ENCODE assay signal across 23 cellular contexts in the genomic region with DNA sequence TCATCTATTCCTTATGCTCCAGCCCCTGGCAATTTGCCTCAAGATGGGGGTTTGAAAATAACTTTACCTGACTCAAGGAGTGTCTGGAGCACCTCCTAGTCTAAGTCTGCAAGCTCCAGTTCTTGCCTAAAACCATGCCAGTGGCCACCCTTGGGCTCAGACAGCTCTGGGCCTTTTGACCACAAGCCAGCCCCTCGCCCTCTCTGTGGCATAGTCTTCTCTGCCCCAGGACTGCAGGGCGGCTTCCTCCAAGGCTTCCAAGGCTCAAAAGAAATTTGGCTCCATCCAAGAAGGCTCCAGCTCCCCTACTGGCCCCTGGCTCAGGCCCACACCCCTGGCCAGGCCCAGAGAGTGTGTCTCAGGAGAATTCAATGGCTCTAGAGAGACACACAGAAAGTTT. TPM values are rescaled to one million over a fixed set of nuclear protein-coding genes. Genes with fewer than 3 reads are reported as not detected.
DNase-seq lines count a peak whose midpoint lies in the region; ATAC-seq, FAIRE-seq and TF ChIP-seq lines count a peak whose summit lies in the region.
"Had no signal": no experiment of that assay in that cellular context is flagged by ENCODE, and none has a peak within 500 bp of the region (broad histone marks: within the 10 kb centered on the region; RNA-seq: fewer than 3 reads in every experiment).

No MANE protein-coding gene starts in this region.

- DNase-seq in HepG2 (ENCODE audit: low spot score) (no peak), left ventricle myocardium inferior (no peak), neuronal stem cell (ENCODE audit: low spot score) (no peak), uterus (no peak), NCI-H524 treated with DMSO at 0.1 percent for 48 hours (lab: John Stamatoyannopoulos, UW) (no peak), HUDEP-2 (lab: John Stamatoyannopoulos, UW; ENCODE audit: unreplicated experiment in 76 of 76) (no peak)
- no peak for DNase-seq in activated CD4-positive, CD25-positive, alpha-beta regulatory T cell treated with anti-CD3 and anti-CD28 coated beads, Interleukin-2, amount 50 U/mL, for 72 hours
- DNase-seq: activated CD4-positive, alpha-beta T cell treated with anti-CD3 and anti-CD28 coated beads, Interleukin-2, amount 10 ng/mL, durations not matched to agents 7 days and 5 days; activated naive CD4-positive, alpha-beta T cell treated with anti-CD3 and anti-CD28 coated beads, Interleukin-2, amount 10 ng/mL, durations not matched to agents 7 days and 5 days; DND-41; Kasumi-1; NCI-H1105 treated with DMSO at 0.1 percent for 48 hours; NCI-H774; PC-9 had no signal

- TF ChIP-seq RAD21 in liver (IDR thresholded peaks at IDR 0.05) (no peak), HepG2 (CRISPR knock-in tag; IDR thresholded peaks at IDR 0.05) (no peak)

- H2AK5ac ChIP-seq in neuronal stem cell (ENCODE audit: low read depth, low read length) = no peak overlapping the region

- no peak overlapping the region for H3K23ac ChIP-seq in neuronal stem cell (ENCODE audit: low read depth, low read length, poor library complexity)

- POLR2A ChIA-PET in HepG2 (lab: Yijun Ruan, JAX) = no interaction called here

- peak overlapping the region; percentile 8 for H2BK15ac ChIP-seq in neuronal stem cell (ENCODE audit: low read length)

- BruUV-seq in HepG2 (replicated peaks; lab: Mats Ljungman, UMichigan) = no TSS peak

- H4K91ac ChIP-seq in neuronal stem cell (ENCODE audit: low read depth, low read length, poor library complexity) = no peak overlapping the region

- no peaks in the 10 kb centered on the region for H3K36me3 ChIP-seq in liver (ENCODE audit: control insufficient read depth in 4 of 4, insufficient read depth in 3 of 4, low read depth in 1 of 4, low read length in 3 of 4)
- no peaks in the 10 kb centered on the region for H3K36me3 ChIP-seq in HepG2 (replicated peaks in 1 of 2; ENCODE audit: control insufficient read depth in 1 of 2, insufficient read depth in 2 of 2, low read length in 2 of 2)
- peaks cover 27% of the 10 kb centered on the region for H3K36me3 ChIP-seq in left ventricle myocardium inferior
- no peaks in the 10 kb centered on the region for H3K36me3 ChIP-seq in neuronal stem cell (replicated peaks in 1 of 2; ENCODE audit: control insufficient read depth in 2 of 2, insufficient read depth in 2 of 2, low read length in 2 of 2)
- H3K36me3 ChIP-seq in uterus = no peaks in the 10 kb centered on the region
- H3K36me3 ChIP-seq: HAP-1, pancreas had no signal

- no peak overlapping the region for H2BK120ac ChIP-seq in neuronal stem cell (ENCODE audit: low read depth, low read length)

- intact Hi-C loops in HepG2 (cut with micrococcal nuclease; ENCODE audit: unreplicated experiment) = no loop called here
- intact Hi-C loops in left ventricle myocardium inferior (cut with micrococcal nuclease) = no loop called here
- intact Hi-C loops in uterus (cut with DNase I; ENCODE audit: low total_unique reads) = no loop called here

- peak overlapping the region; percentile 62 for H2BK5ac ChIP-seq in neuronal stem cell (ENCODE audit: low read length)

- H3K9me3 ChIP-seq in liver (ENCODE audit: control insufficient read depth in 4 of 4, low read length in 3 of 4) = no peaks in the 10 kb centered on the region
- no peaks in the 10 kb centered on the region for H3K9me3 ChIP-seq in HepG2 (ENCODE audit: low read length)
- no peaks in the 10 kb centered on the region for H3K9me3 ChIP-seq in left ventricle myocardium inferior (replicated peaks)
- H3K9me3 ChIP-seq in neuronal stem cell (replicated peaks in 1 of 2; ENCODE audit: control insufficient read depth in 2 of 2, insufficient read depth in 1 of 2, low read depth in 1 of 2, low read length in 2 of 2) = no peaks in the 10 kb centered on the region
- H3K9me3 ChIP-seq in uterus = no peaks in the 10 kb centered on the region
- H3K9me3 ChIP-seq: HAP-1, pancreas had no signal

- CTCF ChIA-PET in HepG2 (lab: Yijun Ruan, JAX; ENCODE audit: low intra/inter-chr PET ratio, low total read pairs) = no interaction called here

- H4K8ac ChIP-seq in neuronal stem cell (ENCODE audit: low read depth, low read length) = no peak overlapping the region

- 94% methylated on average over 2 of the region's 2 CpGs for WGBS in liver
- WGBS in HepG2 (ENCODE audit: low lambda C conversion rate) = 54% methylated on average over 2 of the region's 2 CpGs
- no CpG with 5 or more reads among the region's 2 CpGs for WGBS in neuronal stem cell (ENCODE audit: extremely low coverage in 2 of 2, insufficient read length in 2 of 2, insufficient replicate concordance in 1 of 2), 2 donors

- H2BK12ac ChIP-seq in neuronal stem cell (ENCODE audit: low read length) = no peak overlapping the region

- TF ChIP-seq POLR2A in HepG2 (IDR thresholded peaks at IDR 0.05; ENCODE audit: insufficient read depth in 1 of 2, low read depth in 2 of 2, low read length in 2 of 2) (no peak), uterus (IDR thresholded peaks at IDR 0.05) (no peak)

- H3K4ac ChIP-seq in neuronal stem cell (ENCODE audit: low read length) = no peak overlapping the region

- peaks cover 17 to 38% (median 28%) of the 10 kb centered on the region in 4 donors for H3K4me1 ChIP-seq in liver (ENCODE audit: control insufficient read depth in 4 of 4, insufficient read depth in 4 of 4, low read length in 3 of 4)
- peaks cover 48% of the 10 kb centered on the region for H3K4me1 ChIP-seq in HepG2 (ENCODE audit: insufficient read depth, low read length)
- H3K4me1 ChIP-seq in left ventricle myocardium inferior = peaks cover 68% of the 10 kb centered on the region
- peaks cover 6 to 11% of the 10 kb centered on the region in 2 donors for H3K4me1 ChIP-seq in neuronal stem cell (ENCODE audit: control insufficient read depth in 2 of 2, insufficient read depth in 1 of 2, low read depth in 1 of 2, low read length in 2 of 2)
- H3K4me1 ChIP-seq in uterus = no peaks in the 10 kb centered on the region

- H3K27me3 ChIP-seq in liver (ENCODE audit: control insufficient read depth in 4 of 4, insufficient read depth in 4 of 4, low read length in 3 of 4) (no peaks in the 10 kb centered on the region), HepG2 (ENCODE audit: control insufficient read depth in 1 of 2, insufficient read depth in 2 of 2, low read length in 2 of 2) (peaks cover 1 to 21% of the 10 kb centered on the region in 2 experiments; a peak in 4 of 5 replicates), left ventricle myocardium inferior (ENCODE audit: low read depth) (no peaks in the 10 kb centered on the region), neuronal stem cell (ENCODE audit: control insufficient read depth in 3 of 3, insufficient read depth in 3 of 3, low read depth in 1 of 3, low read length in 3 of 3) (peaks cover 0 to 51% (median 2%) of the 10 kb centered on the region in 3 experiments), uterus (no peaks in the 10 kb centered on the region)
- H3K27me3 ChIP-seq: pancreas had no signal

- no peaks in the 10 kb centered on the region for H3K79me2 ChIP-seq in HepG2 (ENCODE audit: insufficient read depth, low read length)

- TF ChIP-seq EP300 in HepG2 (IDR thresholded peaks at IDR 0.05; ENCODE audit: low read depth in 2 of 2, low read length in 2 of 2) (no peak), HepG2 (CRISPR knock-in tag; IDR thresholded peaks at IDR 0.05; ENCODE audit: borderline replicate concordance) (no peak)

- no peak overlapping the region for H3K4me3 ChIP-seq in liver (ENCODE audit: low read depth in 1 of 3, low read length in 3 of 3)
- H3K4me3 ChIP-seq in HepG2 (replicated peaks in 1 of 3; ENCODE audit: insufficient read depth in 1 of 3, low read depth in 2 of 3, low read length in 3 of 3) = no peak overlapping the region
- no peak overlapping the region for H3K4me3 ChIP-seq in left ventricle myocardium inferior
- no peak overlapping the region for H3K4me3 ChIP-seq in neuronal stem cell (ENCODE audit: low read length in 2 of 2)
- H3K4me3 ChIP-seq in uterus = no peak overlapping the region
- H3K4me3 ChIP-seq: HAP-1, pancreas, PC-9 had no signal

- H3K14ac ChIP-seq in neuronal stem cell (ENCODE audit: low read length) = no peak overlapping the region

- no peaks in the 10 kb centered on the region for H3K79me1 ChIP-seq in neuronal stem cell (ENCODE audit: low read depth, low read length)

- in situ Hi-C loops in HepG2 (cut with HindIII; ENCODE audit: extremely low pct_ligation_motif_present, low pct_unique_long_range_greater_than_20kb) = no loop called here

- no peaks in the 10 kb centered on the region for H4K20me1 ChIP-seq in HepG2 (ENCODE audit: insufficient read depth, low read length)

- no peak overlapping the region for H3K4me2 ChIP-seq in HepG2 (ENCODE audit: low read depth, low read length)
- H3K4me2 ChIP-seq in neuronal stem cell (ENCODE audit: insufficient read depth, low read length, poor library complexity, severe bottlenecking) = no peak overlapping the region
- H3K4me2 ChIP-seq: PC-9 had no signal

- H2AFZ ChIP-seq in HepG2 (ENCODE audit: low read length) (no peak overlapping the region), neuronal stem cell (ENCODE audit: low read length) (no peak overlapping the region)
- H2AFZ ChIP-seq: PC-9 had no signal

- no peak overlapping the region for H3K9ac ChIP-seq in liver (ENCODE audit: low read depth in 1 of 2, low read length in 2 of 2)
- no peak overlapping the region for H3K9ac ChIP-seq in HepG2 (ENCODE audit: insufficient read depth, low read depth, low read length)
- no peak overlapping the region for H3K9ac ChIP-seq in neuronal stem cell (ENCODE audit: low read depth, low read length, poor library complexity)

- ATAC-seq in HepG2 = no peak
- ATAC-seq: stimulated activated effector memory CD8-positive, alpha-beta T cell treated with anti-CD3 and anti-CD28 coated beads, Interleukin-12 subunit alpha, Interleukin-12 subunit beta, amount 100 ng/mL, for 72 hours had no signal

- no peak for FAIRE-seq in HepG2 (lab: Jason Lieb, UNC)
- FAIRE-seq: astrocyte, keratinocyte, pancreas had no signal

- TF ChIP-seq CTCF in liver (IDR thresholded peaks at IDR 0.05; ENCODE audit: low read depth, low read length, missing input control) (no peak), HepG2 (CRISPR knock-in tag; IDR thresholded peaks at IDR 0.05) (no peak), left ventricle myocardium inferior (IDR thresholded peaks at IDR 0.05; ENCODE audit: borderline replicate concordance) (no peak), uterus (IDR thresholded peaks at IDR 0.05) (no peak)

- H3K27ac ChIP-seq in liver (ENCODE audit: low read depth in 1 of 2, low read length in 2 of 2) = peak overlapping the region; percentile 72 to 81
- H3K27ac ChIP-seq in HepG2 (ENCODE audit: extremely low read length, insufficient read depth, low read length) = no peak overlapping the region
- peak overlapping the region; percentile 82 for H3K27ac ChIP-seq in left ventricle myocardium inferior (replicated peaks)
- H3K27ac ChIP-seq in neuronal stem cell (replicated peaks; ENCODE audit: low read length) = no peak overlapping the region
- peak overlapping the region; percentile 53 to 72 for H3K27ac ChIP-seq in uterus
- H3K27ac ChIP-seq: PC-9 had no signal

- no peak overlapping the region for H3K18ac ChIP-seq in neuronal stem cell (ENCODE audit: low read length)

RNA-seq across cellular contexts. Expression of gene ACVRL1, which starts 14.8 kb away (rescaled TPM):
- total RNA-seq in liver (1 to 10 TPM; 7.5 to 7.9 TPM), HepG2 (2016; rRNA removed; fragmentation: Illumina TruSeq; extraction: Trizol) (not detected in 2 replicates), left ventricle myocardium inferior (36.9 TPM), uterus (100 to 1,000 TPM in 3 of 4 donors, 10 to 100 TPM in 1; 52.1 to 161 (median 127) TPM)
- polyA plus RNA-seq in liver (1 to 10 TPM; 3.1 to 4.7 TPM), HepG2 (2011; rRNA removed) (not detected in 2 replicates)
- total RNA-seq in HepG2 (2016; cell fraction: cytosol; rRNA removed; fragmentation: Illumina TruSeq; extraction: Trizol; ENCODE audit: low read depth) = not detected in 2 replicates
- total RNA-seq in HepG2 (2016; cell fraction: insoluble cytoplasmic fraction; rRNA removed; fragmentation: Illumina TruSeq; extraction: Trizol) = not detected in 2 replicates
- total RNA-seq in HepG2 (2016; cell fraction: membrane; rRNA removed; fragmentation: Illumina TruSeq; extraction: Trizol) = not detected in 2 replicates
- not detected in 2 replicates for total RNA-seq in HepG2 (2016; cell fraction: nucleus; rRNA removed; fragmentation: Illumina TruSeq; extraction: Trizol)
- not detected in 2 replicates for polyA plus RNA-seq in HepG2 (2011; cell fraction: cytosol; rRNA removed)
- polyA plus RNA-seq in HepG2 (2011; cell fraction: nucleus; rRNA removed) = not detected in 2 replicates
- not detected in 2 replicates for polyA plus RNA-seq in HepG2 (2012)
- not detected in 2 replicates for polyA plus RNA-seq in HepG2 (2016; cell fraction: cytosol; fragmentation: Illumina TruSeq; extraction: Trizol; ENCODE audit: low read depth)
- polyA plus RNA-seq in HepG2 (2016; cell fraction: insoluble cytoplasmic fraction; fragmentation: Illumina TruSeq; extraction: Trizol; ENCODE audit: low read depth) = not detected in 2 replicates
- not detected in 2 replicates for polyA plus RNA-seq in HepG2 (2016; cell fraction: membrane; fragmentation: Illumina TruSeq; extraction: Trizol; ENCODE audit: low read depth)
- not detected in 2 replicates for polyA plus RNA-seq in HepG2 (2016; cell fraction: nucleus; fragmentation: Illumina TruSeq; extraction: Trizol; ENCODE audit: insufficient read depth, low read depth)
- polyA minus RNA-seq in HepG2 (2011; rRNA and poly(A)+ RNA removed; ENCODE audit: low replicate concordance) = 0.05 TPM in 1 of 2 replicates, not detected in the other
- polyA minus RNA-seq in HepG2 (2011; cell fraction: cytosol; rRNA and poly(A)+ RNA removed) = not detected in 2 replicates
- not detected in 2 replicates for polyA minus RNA-seq in HepG2 (2011; cell fraction: nucleus; rRNA and poly(A)+ RNA removed)
- 0.21 TPM for polyA plus RNA-seq in neuronal stem cell (2013, experiment 1 of 2)
- 0.24 TPM for polyA plus RNA-seq in neuronal stem cell (2013, experiment 2 of 2)
- total RNA-seq: activated CD4-positive, alpha-beta T cell treated with anti-CD3 and anti-CD28 coated beads, Interleukin-2, amount 10 ng/mL, durations not matched to agents 7 days and 5 days; PC-9 had no signal
- polyA plus RNA-seq: keratinocyte had no signal

RNA-seq across cellular contexts. Expression of gene ACVR1B, which starts 29.4 kb away (rescaled TPM):
- total RNA-seq in liver (10 to 100 TPM in 1 of 2 donors, 1 to 10 TPM in 1; 7.4 to 21.9 TPM), HepG2 (2016; rRNA removed; fragmentation: Illumina TruSeq; extraction: Trizol) (5.8 and 8.9 TPM in 2 replicates), left ventricle myocardium inferior (8.5 TPM), uterus (10 to 100 TPM in 3 of 4 donors, 1 to 10 TPM in 1; 2.6 to 31.6 (median 14.4) TPM)
- polyA plus RNA-seq in liver (10 to 100 TPM in 1 of 2 donors, 1 to 10 TPM in 1; 4.0 to 16.5 TPM), HepG2 (2011; rRNA removed) (12.1 and 14.1 TPM in 2 replicates)
- 2.0 and 2.2 TPM in 2 replicates for total RNA-seq in HepG2 (2016; cell fraction: cytosol; rRNA removed; fragmentation: Illumina TruSeq; extraction: Trizol; ENCODE audit: low read depth)
- 4.3 and 9.8 TPM in 2 replicates for total RNA-seq in HepG2 (2016; cell fraction: insoluble cytoplasmic fraction; rRNA removed; fragmentation: Illumina TruSeq; extraction: Trizol)
- 5.4 and 7.6 TPM in 2 replicates for total RNA-seq in HepG2 (2016; cell fraction: membrane; rRNA removed; fragmentation: Illumina TruSeq; extraction: Trizol)
- total RNA-seq in HepG2 (2016; cell fraction: nucleus; rRNA removed; fragmentation: Illumina TruSeq; extraction: Trizol) = 9.9 and 14.3 TPM in 2 replicates
- polyA plus RNA-seq in HepG2 (2011; cell fraction: cytosol; rRNA removed) = 12.0 and 13.7 TPM in 2 replicates
- 12.5 and 12.9 TPM in 2 replicates for polyA plus RNA-seq in HepG2 (2011; cell fraction: nucleus; rRNA removed)
- 10.8 and 11.8 TPM in 2 replicates for polyA plus RNA-seq in HepG2 (2012)
- polyA plus RNA-seq in HepG2 (2016; cell fraction: cytosol; fragmentation: Illumina TruSeq; extraction: Trizol; ENCODE audit: low read depth) = 1.1 and 1.3 TPM in 2 replicates
- polyA plus RNA-seq in HepG2 (2016; cell fraction: insoluble cytoplasmic fraction; fragmentation: Illumina TruSeq; extraction: Trizol; ENCODE audit: low read depth) = 5.3 and 5.6 TPM in 2 replicates
- polyA plus RNA-seq in HepG2 (2016; cell fraction: membrane; fragmentation: Illumina TruSeq; extraction: Trizol; ENCODE audit: low read depth) = 3.8 and 4.6 TPM in 2 replicates
- polyA plus RNA-seq in HepG2 (2016; cell fraction: nucleus; fragmentation: Illumina TruSeq; extraction: Trizol; ENCODE audit: insufficient read depth, low read depth) = 16.9 and 17.0 TPM in 2 replicates
- polyA minus RNA-seq in HepG2 (2011; rRNA and poly(A)+ RNA removed; ENCODE audit: low replicate concordance) = 22.8 and 32.8 TPM in 2 replicates
- 9.7 and 13.2 TPM in 2 replicates for polyA minus RNA-seq in HepG2 (2011; cell fraction: cytosol; rRNA and poly(A)+ RNA removed)
- 12.1 and 14.2 TPM in 2 replicates for polyA minus RNA-seq in HepG2 (2011; cell fraction: nucleus; rRNA and poly(A)+ RNA removed)
- polyA plus RNA-seq in neuronal stem cell (2013, experiment 1 of 2) = 12.6 TPM
- polyA plus RNA-seq in neuronal stem cell (2013, experiment 2 of 2) = 12.7 TPM

RNA-seq across cellular contexts. Expression of gene ANKRD33, which starts 34.2 kb away (rescaled TPM):
- total RNA-seq in liver (not detected), HepG2 (2016; rRNA removed; fragmentation: Illumina TruSeq; extraction: Trizol) (not detected in 2 replicates), left ventricle myocardium inferior (not detected), uterus (1 to 10 TPM in 1 of 4 donors, under 1 TPM in 2, not detected in 1; 0.14 to 2.9 (median 0.27) TPM)
- polyA plus RNA-seq in liver (not detected), HepG2 (2011; rRNA removed) (0.04 and 0.07 TPM in 2 replicates)
- total RNA-seq in HepG2 (2016; cell fraction: cytosol; rRNA removed; fragmentation: Illumina TruSeq; extraction: Trizol; ENCODE audit: low read depth) = not detected in 2 replicates
- total RNA-seq in HepG2 (2016; cell fraction: insoluble cytoplasmic fraction; rRNA removed; fragmentation: Illumina TruSeq; extraction: Trizol) = not detected in 2 replicates
- total RNA-seq in HepG2 (2016; cell fraction: membrane; rRNA removed; fragmentation: Illumina TruSeq; extraction: Trizol) = not detected in 2 replicates
- total RNA-seq in HepG2 (2016; cell fraction: nucleus; rRNA removed; fragmentation: Illumina TruSeq; extraction: Trizol) = not detected in 2 replicates
- polyA plus RNA-seq in HepG2 (2011; cell fraction: cytosol; rRNA removed) = 0.03 and 0.04 TPM in 2 replicates
- 0.16 and 0.33 TPM in 2 replicates for polyA plus RNA-seq in HepG2 (2011; cell fraction: nucleus; rRNA removed)
- polyA plus RNA-seq in HepG2 (2012) = not detected in 2 replicates
- not detected in 2 replicates for polyA plus RNA-seq in HepG2 (2016; cell fraction: cytosol; fragmentation: Illumina TruSeq; extraction: Trizol; ENCODE audit: low read depth)
- polyA plus RNA-seq in HepG2 (2016; cell fraction: insoluble cytoplasmic fraction; fragmentation: Illumina TruSeq; extraction: Trizol; ENCODE audit: low read depth) = not detected in 2 replicates
- polyA plus RNA-seq in HepG2 (2016; cell fraction: membrane; fragmentation: Illumina TruSeq; extraction: Trizol; ENCODE audit: low read depth) = not detected in 2 replicates
- not detected in 2 replicates for polyA plus RNA-seq in HepG2 (2016; cell fraction: nucleus; fragmentation: Illumina TruSeq; extraction: Trizol; ENCODE audit: insufficient read depth, low read depth)
- 0.05 and 0.18 TPM in 2 replicates for polyA minus RNA-seq in HepG2 (2011; rRNA and poly(A)+ RNA removed; ENCODE audit: low replicate concordance)
- polyA minus RNA-seq in HepG2 (2011; cell fraction: cytosol; rRNA and poly(A)+ RNA removed) = not detected in 2 replicates
- not detected in 2 replicates for polyA minus RNA-seq in HepG2 (2011; cell fraction: nucleus; rRNA and poly(A)+ RNA removed)
- polyA plus RNA-seq in neuronal stem cell (2013, experiment 1 of 2) = 0.29 TPM
- polyA plus RNA-seq in neuronal stem cell (2013, experiment 2 of 2) = 0.32 TPM
- total RNA-seq: activated CD4-positive, alpha-beta T cell treated with anti-CD3 and anti-CD28 coated beads, Interleukin-2, amount 10 ng/mL, durations not matched to agents 7 days and 5 days; astrocyte; dermis blood vessel endothelial cell; esophagus mucosa; mucosa of gallbladder; pancreas; PC-9 had no signal
- polyA plus RNA-seq: keratinocyte, pancreas had no signal

Comparison
In these comparisons a context has a peak if more than half of its experiments do, and no peak if none do; other contexts are left out.
1. H3K27ac ChIP-seq: peak in liver (2 of 2), left ventricle myocardium inferior (single experiment) and uterus (2 of 2); none in HepG2 (single experiment) and neuronal stem cell (single experiment).